Comparison of ENCODE assay signal across 6 cellular contexts in the genomic region with DNA sequence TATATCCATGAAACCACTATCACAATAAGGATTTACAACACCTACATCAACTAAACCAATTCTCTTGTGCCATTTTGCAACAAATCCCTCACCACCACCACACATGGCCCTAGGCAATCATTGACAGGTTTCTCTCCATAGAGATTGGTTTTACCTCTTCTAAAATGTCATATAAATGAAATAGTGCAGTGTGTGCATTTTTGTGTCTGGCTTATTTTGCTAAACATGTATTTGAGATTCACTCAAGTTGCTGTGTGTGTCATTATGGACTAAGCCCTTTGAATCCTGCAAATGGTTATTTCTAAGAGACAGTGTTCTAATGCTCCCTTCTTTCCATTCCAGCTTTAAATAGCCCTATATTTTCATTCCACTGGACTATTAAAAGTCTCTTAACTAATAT.
"Had no signal": no experiment of that assay in that cellular context is flagged by ENCODE, and none has a peak within 500 bp of the region (broad histone marks: within the 10 kb centered on the region; RNA-seq: fewer than 3 reads in every experiment).

No MANE protein-coding gene starts in this region.

- H3K27ac ChIP-seq: HL-60, KMS-11 had no signal

- H3K9ac ChIP-seq: KMS-11 had no signal

- FAIRE-seq: HTR-8/SVneo had no signal

- H3K4me2 ChIP-seq: KMS-11 had no signal

- DNase-seq: Karpas-422, KBM-7, KG1 had no signal
